ENCODE assay signal across 9 cellular contexts in the genomic region with DNA sequence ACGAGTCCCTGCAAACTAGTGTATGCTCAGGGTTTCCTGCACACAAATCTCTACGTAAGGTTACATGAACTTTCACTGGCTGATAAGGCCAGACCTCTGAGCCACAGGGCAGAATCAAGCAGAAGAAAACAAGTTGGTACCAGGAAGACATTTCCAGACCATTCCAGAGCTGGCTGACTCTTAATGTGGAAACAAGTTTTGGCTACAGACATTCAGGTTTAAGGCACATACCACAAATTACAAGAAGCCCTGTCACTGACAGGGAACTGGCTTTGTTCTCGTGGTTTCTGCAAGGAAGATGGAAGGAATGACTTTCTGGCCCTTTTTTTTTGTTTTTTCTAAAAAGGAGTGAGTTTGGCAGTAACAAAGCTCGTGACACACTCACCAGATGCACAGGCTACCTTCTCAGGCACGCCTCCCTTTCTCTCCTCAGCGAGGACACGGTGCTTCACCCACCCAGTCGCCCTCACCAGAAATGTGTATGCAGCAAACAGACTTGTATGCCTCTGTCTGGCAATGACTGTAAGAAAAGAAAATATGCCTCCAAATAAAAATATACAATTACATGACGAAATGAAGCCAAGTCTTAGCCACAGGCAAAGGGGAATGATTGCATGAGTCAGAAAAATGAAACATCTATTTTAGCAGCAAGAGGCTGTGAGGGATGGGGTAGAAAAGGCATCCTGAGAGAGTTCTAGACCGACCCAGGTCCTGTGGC. TPM values are rescaled to one million over a fixed set of nuclear protein-coding genes. Genes with fewer than 3 reads are reported as not detected.
DNase-seq lines count a peak whose midpoint lies in the region; ATAC-seq and TF ChIP-seq lines count a peak whose summit lies in the region.
"Had no signal": no experiment of that assay in that cellular context is flagged by ENCODE, and none has a peak within 500 bp of the region (broad histone marks: within the 10 kb centered on the region; RNA-seq: fewer than 3 reads in every experiment).

No MANE protein-coding gene starts in this region.

- no peak overlapping the region for H3K4me3 ChIP-seq in CD4-positive, CD25-positive, alpha-beta regulatory T cell (ENCODE audit: low read depth, low read length)
- no peak overlapping the region for H3K4me3 ChIP-seq in RWPE2 (ENCODE audit: severe bottlenecking)
- no peak overlapping the region for H3K4me3 ChIP-seq in psoas muscle
- H3K4me3 ChIP-seq in Karpas-422 (ENCODE audit: low read length): no peak overlapping the region

- DNase-seq in CD4-positive, CD25-positive, alpha-beta regulatory T cell: no peak
- DNase-seq in RWPE2 (ENCODE audit: low spot score) (no peak), psoas muscle (no peak), Karpas-422 (no peak), activated gamma-delta T cell treated with Interleukin-2 at 50 U/mL for 16 hours (no peak)

- peak overlapping the region in 2 of 3 donors; percentile 26 to 75 for H3K27ac Mint-ChIP-seq in CD4-positive, CD25-positive, alpha-beta regulatory T cell
- H3K27ac Mint-ChIP-seq: T-helper 1 cell treated with Interleukin-12 subunit alpha and Interleukin-12 subunit beta and Interleukin-4 antibody, amounts not matched to agents 30 μg/mL and 1 μg/mL, for 36 hours had no signal

- peaks cover 97% of the 10 kb centered on the region for H3K36me3 ChIP-seq in CD4-positive, CD25-positive, alpha-beta regulatory T cell (ENCODE audit: control insufficient read depth, insufficient read depth, low read length)
- peaks cover 56% of the 10 kb centered on the region for H3K36me3 ChIP-seq in RWPE2 (ENCODE audit: low read depth)
- peaks cover 19 to 88% of the 10 kb centered on the region in 2 donors for H3K36me3 ChIP-seq in psoas muscle (ENCODE audit: insufficient read depth in 1 of 2, low read depth in 1 of 2)
- H3K36me3 ChIP-seq in Karpas-422 (ENCODE audit: insufficient read depth, low read length): no peaks in the 10 kb centered on the region; the same call in 1 of the 2 replicates

- peaks cover 0 to 2% of the 10 kb centered on the region in 2 experiments for H3K9me3 ChIP-seq in CD4-positive, CD25-positive, alpha-beta regulatory T cell (ENCODE audit: control insufficient read depth in 2 of 2, low read length in 2 of 2)
- H3K9me3 ChIP-seq in RWPE2 (ENCODE audit: severe bottlenecking): no peaks in the 10 kb centered on the region
- H3K9me3 ChIP-seq in psoas muscle: peaks cover 3% of the 10 kb centered on the region
- no peaks in the 10 kb centered on the region for H3K9me3 ChIP-seq in Karpas-422 (ENCODE audit: low read length)

- 80 to 86% (median 83%) methylated on average over 10 of the region's 10 CpGs for WGBS in psoas muscle, 3 donors

- TF ChIP-seq CTCF in RWPE2 (IDR thresholded peaks at IDR 0.05; ENCODE audit: poor library complexity, severe bottlenecking) (no peak), psoas muscle (IDR thresholded peaks at IDR 0.05) (no peak)

- H3K27me3 Mint-ChIP-seq in CD4-positive, CD25-positive, alpha-beta regulatory T cell: no peaks in the 10 kb centered on the region

- no peaks in the 10 kb centered on the region for H3K9me2 ChIP-seq in Karpas-422 (replicated peaks; ENCODE audit: insufficient read depth, low read length)

- no peak overlapping the region for H3K9ac ChIP-seq in Karpas-422 (ENCODE audit: low read length)

- intact Hi-C loops in psoas muscle (cut with DNase I): no loop called here

- no peaks in the 10 kb centered on the region for H3K79me2 ChIP-seq in Karpas-422 (ENCODE audit: low read length)

- H3K36me3 Mint-ChIP-seq in CD4-positive, CD25-positive, alpha-beta regulatory T cell: peaks cover 85% of the 10 kb centered on the region

- no peak overlapping the region for H3K27ac ChIP-seq in CD4-positive, CD25-positive, alpha-beta regulatory T cell (ENCODE audit: insufficient read depth, low read length, poor library complexity, severe bottlenecking)
- H3K27ac ChIP-seq in RWPE2 (ENCODE audit: poor library complexity, severe bottlenecking) (peak overlapping the region; percentile 81), psoas muscle (peak overlapping the region; percentile 95), Karpas-422 (ENCODE audit: low read length) (no peak overlapping the region)

- H4K20me1 ChIP-seq in Karpas-422 (ENCODE audit: insufficient read depth, low read depth, low read length): no peaks in the 10 kb centered on the region

- H2AFZ ChIP-seq in Karpas-422 (ENCODE audit: low read length): no peak overlapping the region

- H3K4me2 ChIP-seq in Karpas-422 (ENCODE audit: low read depth, low read length, poor library complexity, severe bottlenecking): no peak overlapping the region

- peaks cover 0 to 8% (median 0%) of the 10 kb centered on the region in 7 donors for H3K9me3 Mint-ChIP-seq in CD4-positive, CD25-positive, alpha-beta regulatory T cell
- H3K9me3 Mint-ChIP-seq: T-helper 1 cell treated with Interleukin-12 subunit alpha and Interleukin-12 subunit beta and Interleukin-4 antibody, amounts not matched to agents 30 μg/mL and 1 μg/mL, for 36 hours had no signal

- H3K4me3 Mint-ChIP-seq in CD4-positive, CD25-positive, alpha-beta regulatory T cell: no peak overlapping the region
- H3K4me3 Mint-ChIP-seq: T-helper 1 cell treated with Interleukin-12 subunit alpha and Interleukin-12 subunit beta and Interleukin-4 antibody, amounts not matched to agents 30 μg/mL and 1 μg/mL, for 36 hours had no signal

- H3K4me1 ChIP-seq in CD4-positive, CD25-positive, alpha-beta regulatory T cell (ENCODE audit: control insufficient read depth, insufficient read depth, low read length, poor library complexity, severe bottlenecking): no peaks in the 10 kb centered on the region
- peaks cover 32% of the 10 kb centered on the region for H3K4me1 ChIP-seq in RWPE2 (ENCODE audit: insufficient read depth, poor library complexity, severe bottlenecking)
- H3K4me1 ChIP-seq in psoas muscle: peaks cover 24% of the 10 kb centered on the region
- H3K4me1 ChIP-seq in Karpas-422 (ENCODE audit: low read length): no peaks in the 10 kb centered on the region

- peaks cover 0 to 19% (median 6%) of the 10 kb centered on the region in 4 donors for H3K4me1 Mint-ChIP-seq in CD4-positive, CD25-positive, alpha-beta regulatory T cell

- ATAC-seq in CD4-positive, CD25-positive, alpha-beta regulatory T cell (ENCODE audit: low read depth in 2 of 2): no peak
- ATAC-seq in RWPE2 (ENCODE audit: low read depth) (peak; percentile 61), esophagus mucosa (peak; percentile 45), psoas muscle (no peak), GM21526 (IDR thresholded peaks at IDR 0.05; ENCODE audit: low FRiP score, unreplicated experiment) (no peak), GM21390 (IDR thresholded peaks at IDR 0.05; ENCODE audit: unreplicated experiment) (no peak)

- H3K27me3 ChIP-seq in CD4-positive, CD25-positive, alpha-beta regulatory T cell (ENCODE audit: control insufficient read depth, insufficient read depth, low read length): no peaks in the 10 kb centered on the region
- H3K27me3 ChIP-seq in RWPE2 (ENCODE audit: insufficient read depth, poor library complexity, severe bottlenecking) (no peaks in the 10 kb centered on the region), psoas muscle (ENCODE audit: insufficient read depth in 3 of 3, low read length in 2 of 3) (no peaks in the 10 kb centered on the region), Karpas-422 (ENCODE audit: low read length) (no peaks in the 10 kb centered on the region)

RNA-seq across cellular contexts. Expression of a gene that starts 22.6 kb away (rescaled TPM):
- total RNA-seq in CD4-positive, CD25-positive, alpha-beta regulatory T cell: not detected
- polyA plus RNA-seq in CD4-positive, CD25-positive, alpha-beta regulatory T cell: 1 to 10 TPM in 1 of 4 donors, under 1 TPM in 1, not detected in 2; 0.33 to 1.1 TPM
- total RNA-seq in esophagus mucosa: 5.0 TPM
- total RNA-seq in psoas muscle: 10 to 100 TPM in 1 of 4 donors, 1 to 10 TPM in 3; 5.4 to 14.6 (median 8.8) TPM
- polyA plus RNA-seq in psoas muscle: 1 to 10 TPM; 8.5 to 9.5 (median 9.4) TPM
- not detected in 2 replicates for total RNA-seq in Karpas-422 (2014; rRNA removed; shearing (Covaris generic); ENCODE audit: low replicate concordance)

RNA-seq across cellular contexts. Expression of a gene that starts 50.2 kb away (rescaled TPM):
- total RNA-seq in CD4-positive, CD25-positive, alpha-beta regulatory T cell: 252 TPM
- polyA plus RNA-seq in CD4-positive, CD25-positive, alpha-beta regulatory T cell: 100 to 1,000 TPM; 253 to 316 (median 283) TPM
- total RNA-seq in esophagus mucosa (261 TPM), psoas muscle (100 to 1,000 TPM; 120 to 389 (median 273) TPM)
- polyA plus RNA-seq in psoas muscle: 100 to 1,000 TPM; 112 to 164 (median 132) TPM
- 56.0 and 88.2 TPM in 2 replicates for total RNA-seq in Karpas-422 (2014; rRNA removed; shearing (Covaris generic); ENCODE audit: low replicate concordance)

Comparison
In these comparisons a context has a peak if more than half of its experiments do, and no peak if none do; other contexts are left out.
1. ATAC-seq: peak in RWPE2 (single experiment) and esophagus mucosa (single experiment); none in CD4-positive, CD25-positive, alpha-beta regulatory T cell (0 of 2), psoas muscle (0 of 4), GM21526 (single experiment) and GM21390 (single experiment).
2. H3K27ac ChIP-seq: peak in RWPE2 (single experiment) and psoas muscle (single experiment); none in CD4-positive, CD25-positive, alpha-beta regulatory T cell (single experiment) and Karpas-422 (single experiment).